8 cellular contexts compared by ENCODE assay signal in the genomic region with DNA sequence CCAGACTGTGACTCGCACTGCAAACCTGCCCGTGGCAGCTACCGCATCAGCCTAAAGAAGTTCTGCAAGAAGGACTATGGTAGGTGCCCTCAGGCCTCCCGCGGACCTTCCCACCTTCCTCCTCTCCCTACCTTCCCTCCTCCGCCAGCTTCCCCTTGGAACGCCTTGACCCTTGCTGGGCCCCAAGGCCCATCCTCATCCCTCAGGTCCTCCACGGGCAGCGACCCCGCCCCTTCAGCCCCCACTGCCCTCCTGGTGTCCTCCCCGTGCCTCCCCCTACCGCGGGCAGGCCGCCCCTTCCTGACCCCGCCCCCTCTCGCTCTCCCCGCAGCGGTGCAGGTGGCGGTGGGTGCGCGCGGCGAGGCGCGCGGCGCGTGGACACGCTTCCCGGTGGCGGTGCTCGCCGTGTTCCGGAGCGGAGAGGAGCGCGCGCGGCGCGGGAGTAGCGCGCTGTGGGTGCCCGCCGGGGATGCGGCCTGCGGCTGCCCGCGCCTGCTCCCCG. TPM values are rescaled to one million over a fixed set of nuclear protein-coding genes. Genes with fewer than 3 reads are reported as not detected.
A peak's percentile ranks its signal among the peaks of the same experiment; 100 is the strongest.
DNase-seq lines count a peak whose midpoint lies in the region; ATAC-seq and TF ChIP-seq lines count a peak whose summit lies in the region.

No MANE protein-coding gene starts in this region.

- ATAC-seq in psoas muscle (no peak), HG02884 (IDR thresholded peaks at IDR 0.05; ENCODE audit: unreplicated experiment) (no peak), HG03045 (IDR thresholded peaks at IDR 0.05; ENCODE audit: unreplicated experiment) (no peak)

- H3K4me1 ChIP-seq in breast epithelium (peaks cover 18 to 28% of the 10 kb centered on the region in 2 donors), psoas muscle (peaks cover 29% of the 10 kb centered on the region)
- H3K4me1 ChIP-seq in effector memory CD4-positive, alpha-beta T cell (ENCODE audit: control insufficient read depth, insufficient read depth, low read length, poor library complexity, severe bottlenecking) = peaks cover 37% of the 10 kb centered on the region

- TF ChIP-seq POLR2A in breast epithelium (IDR thresholded peaks at IDR 0.05) = no peak

- peak overlapping the region; percentile 68 to 81 (median 80) for H3K4me3 ChIP-seq in breast epithelium
- H3K4me3 ChIP-seq in psoas muscle = peak overlapping the region; percentile 92
- no peak overlapping the region for H3K4me3 ChIP-seq in effector memory CD4-positive, alpha-beta T cell (ENCODE audit: insufficient read depth, low read depth, low read length, poor library complexity, severe bottlenecking)

- H3K36me3 ChIP-seq in breast epithelium (no peaks in the 10 kb centered on the region), psoas muscle (ENCODE audit: insufficient read depth in 1 of 2, low read depth in 1 of 2) (no peaks in the 10 kb centered on the region)
- H3K36me3 ChIP-seq in effector memory CD4-positive, alpha-beta T cell (ENCODE audit: control insufficient read depth, insufficient read depth, low read length) = no peaks in the 10 kb centered on the region

- H3K27me3 ChIP-seq in breast epithelium = no peaks in the 10 kb centered on the region
- H3K27me3 ChIP-seq in psoas muscle (ENCODE audit: insufficient read depth in 3 of 3, low read length in 2 of 3) = peaks cover 0 to 36% (median 0%) of the 10 kb centered on the region in 3 donors
- peaks cover 42% of the 10 kb centered on the region for H3K27me3 ChIP-seq in effector memory CD4-positive, alpha-beta T cell (replicated peaks; ENCODE audit: control insufficient read depth, insufficient read depth, low read length, poor library complexity, severe bottlenecking)

- H3K9me3 ChIP-seq in breast epithelium = no peaks in the 10 kb centered on the region
- no peaks in the 10 kb centered on the region for H3K9me3 ChIP-seq in psoas muscle
- H3K9me3 ChIP-seq in effector memory CD4-positive, alpha-beta T cell (ENCODE audit: control insufficient read depth, low read length) = no peaks in the 10 kb centered on the region

- intact Hi-C loops in breast epithelium (cut with DNase I; ENCODE audit: low total_unique reads) = no loop called here
- intact Hi-C loops in psoas muscle (cut with DNase I) = no loop called here

- DNase-seq in NCI-H345 (lab: John Stamatoyannopoulos, UW) = peak; percentile 59
- no peak for DNase-seq in NCI-H345 treated with DMSO at 0.1 percent for 48 hours (lab: John Stamatoyannopoulos, UW; ENCODE audit: unreplicated experiment)
- peak; percentile 83 for DNase-seq in NCI-H69 (lab: John Stamatoyannopoulos, UW)
- DNase-seq in breast epithelium (ENCODE audit: low spot score in 2 of 2) = no peak
- DNase-seq in psoas muscle = no peak
- no peak for DNase-seq in effector memory CD4-positive, alpha-beta T cell

- TF ChIP-seq CTCF in breast epithelium (IDR thresholded peaks at IDR 0.05) (no peak), psoas muscle (IDR thresholded peaks at IDR 0.05) (no peak)

- 8 to 19% (median 14%) methylated on average over 22 to 50 of the region's 50 CpGs for WGBS in psoas muscle, 3 donors

- H3K27ac ChIP-seq in breast epithelium (no peak overlapping the region), psoas muscle (no peak overlapping the region)
- no peak overlapping the region for H3K27ac ChIP-seq in effector memory CD4-positive, alpha-beta T cell (ENCODE audit: insufficient read depth, low read length, poor library complexity, severe bottlenecking)

RNA-seq across cellular contexts. Expression of a gene that starts 1.5 kb away (rescaled TPM):
- total RNA-seq in breast epithelium (10 to 100 TPM in 2 of 3 donors, 1 to 10 TPM in 1; 8.8 to 22.0 (median 16.7) TPM), psoas muscle (1 to 10 TPM; 6.0 to 8.9 (median 6.5) TPM)
- 1 to 10 TPM; 3.2 to 5.4 (median 4.8) TPM for polyA plus RNA-seq in psoas muscle

RNA-seq across cellular contexts. Expression of a gene that starts 2.4 kb away (rescaled TPM):
- not detected for total RNA-seq in breast epithelium
- under 1 TPM in 3 of 4 donors, not detected in 1; 0.13 to 0.20 (median 0.14) TPM for total RNA-seq in psoas muscle
- under 1 TPM in 1 of 3 donors, not detected in 2; 0.01 TPM for polyA plus RNA-seq in psoas muscle

RNA-seq across cellular contexts. Expression of a gene that starts 13.6 kb away (rescaled TPM):
- total RNA-seq in breast epithelium (1 to 10 TPM in 1 of 3 donors, under 1 TPM in 1, not detected in 1; 0.98 to 1.0 TPM), psoas muscle (1 to 10 TPM in 1 of 4 donors, under 1 TPM in 3; 0.25 to 1.1 (median 0.47) TPM)
- 1 to 10 TPM in 2 of 3 donors, under 1 TPM in 1; 0.34 to 3.0 (median 1.2) TPM for polyA plus RNA-seq in psoas muscle

RNA-seq across cellular contexts. Expression of a gene that starts 40.3 kb away (rescaled TPM):
- total RNA-seq in breast epithelium = 10 to 100 TPM; 27.5 to 70.2 (median 45.4) TPM
- 100 to 1,000 TPM; 116 to 193 (median 182) TPM for total RNA-seq in psoas muscle
- polyA plus RNA-seq in psoas muscle = 100 to 1,000 TPM; 165 to 241 (median 174) TPM

RNA-seq across cellular contexts. Expression of a gene that starts 44.2 kb away (rescaled TPM):
- total RNA-seq in breast epithelium = 1 to 10 TPM; 1.6 to 2.9 (median 2.7) TPM
- 1 to 10 TPM; 1.2 to 1.8 (median 1.7) TPM for total RNA-seq in psoas muscle
- 1 to 10 TPM; 1.1 to 2.3 (median 1.7) TPM for polyA plus RNA-seq in psoas muscle

Comparison
In these comparisons a context has a peak if more than half of its experiments do, and no peak if none do; other contexts are left out.
1. DNase-seq: peak in NCI-H345 (single experiment) and NCI-H69 (single experiment); none in NCI-H345 treated with DMSO at 0.1 percent for 48 hours (single experiment), breast epithelium (0 of 2), psoas muscle (0 of 2) and effector memory CD4-positive, alpha-beta T cell (0 of 3).